ENCODE assay signal across 9 cellular contexts in the genomic region with DNA sequence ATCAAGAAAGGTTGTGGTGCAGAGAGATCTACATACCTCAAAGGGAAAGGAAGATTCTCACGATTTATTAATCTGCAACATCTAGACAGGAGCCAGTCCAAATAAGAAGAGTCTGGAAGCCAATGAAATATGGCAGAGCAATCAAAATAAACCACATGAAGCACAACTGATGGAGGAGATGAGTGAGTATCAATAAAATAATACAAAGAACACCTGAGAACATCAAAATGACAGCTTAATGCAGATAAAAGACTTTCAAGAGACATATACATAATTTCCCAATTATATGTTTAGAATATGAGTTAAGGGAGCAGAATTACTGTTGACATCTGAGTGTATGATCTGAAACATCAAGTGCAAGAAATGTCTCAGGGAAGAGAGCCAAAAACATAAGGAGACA. TPM values are rescaled to one million over a fixed set of nuclear protein-coding genes. Genes with fewer than 3 reads are reported as not detected.
"Had no signal": no experiment of that assay in that cellular context is flagged by ENCODE, and none has a peak within 500 bp of the region (broad histone marks: within the 10 kb centered on the region; RNA-seq: fewer than 3 reads in every experiment).

No MANE protein-coding gene starts in this region.

- ATAC-seq: HepG2 had no signal

- H3K9ac ChIP-seq: GM23248 had no signal

- H2AFZ ChIP-seq: GM23248 had no signal

- H3K4me3 ChIP-seq: GM23248 had no signal

- FAIRE-seq: H54, HepG2 had no signal

- DNase-seq: GM23248, GOT3, H9, HCEC 1CT, KBM-7 had no signal

- H3K27ac ChIP-seq: GM23248, HL-60 had no signal

RNA-seq across cellular contexts. Expression of gene DOK6, which starts 12.5 kb away (rescaled TPM):
- polyA plus RNA-seq: IgD-negative memory B cell had no signal
